Comparison of ENCODE assay signal across 1 cellular context in genomic region chr19:47619763-47620162, GRCh38.
A peak's percentile ranks its signal among the peaks of the same experiment; 100 is the strongest.
TF ChIP-seq lines count a peak whose summit lies in the region.

No MANE protein-coding gene starts in this region.

TF ChIP-seq in H1, 55 proteins besides CTCF, POLR2A, EP300 and RAD21 (continued from another document):
- TF ChIP-seq NANOG (IDR thresholded peaks at IDR 0.05; ENCODE audit: insufficient read depth, low read depth, low read length, poor library complexity, severe bottlenecking) (peak; percentile 41), HDAC6 (IDR thresholded peaks at IDR 0.05; ENCODE audit: low read depth, low read length) (no peak), CBX5 (IDR thresholded peaks at IDR 0.05; ENCODE audit: low read depth, low read length) (no peak), SP2 (IDR thresholded peaks at IDR 0.05; ENCODE audit: low read length) (no peak), BRCA1 (IDR thresholded peaks at IDR 0.05; ENCODE audit: low read depth, low read length) (no peak), FOSL1 (IDR thresholded peaks at IDR 0.05; ENCODE audit: insufficient read depth, low read depth, low read length) (no peak), CREB1 (IDR thresholded peaks at IDR 0.05) (0 out of 2 replicates have a peak, but pooled peaks have one; percentile 38), GTF2F1 (IDR thresholded peaks at IDR 0.05; ENCODE audit: borderline replicate concordance, low read depth, low read length) (no peak), SAP30 (IDR thresholded peaks at IDR 0.05; ENCODE audit: insufficient read depth, insufficient replicate concordance, low read length) (no peak), TAF7 (optimal IDR thresholded peaks at IDR 0.05; ENCODE audit: borderline replicate concordance, low read depth, low read length) (no peak), TEAD4 (IDR thresholded peaks at IDR 0.05; ENCODE audit: low read depth, low read length) (peak; percentile 73), TCF12 (IDR thresholded peaks at IDR 0.05; ENCODE audit: low read depth, low read length) (no peak), GABPA (IDR thresholded peaks at IDR 0.05; ENCODE audit: borderline replicate concordance, insufficient read depth, low read length) (no peak), JUN (IDR thresholded peaks at IDR 0.05; ENCODE audit: low read depth, low read length) (no peak), SP1 (IDR thresholded peaks at IDR 0.05; ENCODE audit: low read depth, low read length) (peak; percentile 51; the same call in 1 of the 2 replicates), ATF3 (IDR thresholded peaks at IDR 0.05; ENCODE audit: insufficient read depth, low read depth, low read length) (no peak), TAF1 (IDR thresholded peaks at IDR 0.05; ENCODE audit: low read depth, low read length) (no peak), NRF1 (IDR thresholded peaks at IDR 0.05; ENCODE audit: low read depth, low read length) (no peak), KDM5A (IDR thresholded peaks at IDR 0.05; ENCODE audit: low read length) (no peak), SIN3A (conservative IDR thresholded peaks at IDR 0.05 in 1 of 2, IDR thresholded peaks at IDR 0.05 in 1 of 2; ENCODE audit: low read depth in 1 of 2, low read length in 2 of 2) (0 out of 4 replicates have a peak, but pooled peaks of 1 of the 2 experiments have one; percentile 20), KDM4A (IDR thresholded peaks at IDR 0.05; ENCODE audit: low read depth, low read length, severe bottlenecking) (no peak), RFX5 (IDR thresholded peaks at IDR 0.05; ENCODE audit: borderline replicate concordance, low read depth, low read length) (no peak), JUND (IDR thresholded peaks at IDR 0.05; ENCODE audit: low read length) (no peak), SRF (IDR thresholded peaks at IDR 0.05; ENCODE audit: low read depth, low read length) (no peak), RXRA (IDR thresholded peaks at IDR 0.05; ENCODE audit: insufficient read depth, low read depth, low read length) (no peak), USF2 (IDR thresholded peaks at IDR 0.05; ENCODE audit: low read length) (no peak), CHD2 (IDR thresholded peaks at IDR 0.05; ENCODE audit: low read length) (no peak), BCL11A (IDR thresholded peaks at IDR 0.05; ENCODE audit: low read depth in 2 of 2, low read length in 2 of 2) (peak in 1 of 2 experiments; percentile 44), EZH2 (IDR thresholded peaks at IDR 0.05; ENCODE audit: low read depth, low read length, severe bottlenecking) (no peak), POLR2AphosphoS5 (IDR thresholded peaks at IDR 0.05; ENCODE audit: low read depth, low read length) (no peak), MAX (IDR thresholded peaks at IDR 0.05) (no peak; the same call in 1 of the 2 replicates), YY1 (IDR thresholded peaks at IDR 0.05; ENCODE audit: low read depth, low read length) (0 out of 2 replicates have a peak, but pooled peaks have one; percentile 37), BACH1 (IDR thresholded peaks at IDR 0.05; ENCODE audit: low read length) (peak; percentile 67; the same call in 1 of the 2 replicates), CEBPB (IDR thresholded peaks at IDR 0.05; ENCODE audit: low read depth, low read length) (no peak), SUZ12 (IDR thresholded peaks at IDR 0.05; ENCODE audit: low read length) (no peak), RNF2 (IDR thresholded peaks at IDR 0.05; ENCODE audit: borderline replicate concordance, low read depth, low read length, missing control alignments, poor library complexity, severe bottlenecking) (no peak), CHD7 (IDR thresholded peaks at IDR 0.05; ENCODE audit: insufficient replicate concordance, low read length) (no peak), TBP (IDR thresholded peaks at IDR 0.05; ENCODE audit: low read depth, low read length) (no peak), MAFK (IDR thresholded peaks at IDR 0.05; ENCODE audit: low read depth, low read length) (peak; percentile 47; the same call in 1 of the 2 replicates), POU5F1 (IDR thresholded peaks at IDR 0.05; ENCODE audit: low read depth, low read length) (peak; percentile 65; the same call in 1 of the 2 replicates), CBX8 (IDR thresholded peaks at IDR 0.05; ENCODE audit: borderline replicate concordance, low read depth, low read length) (no peak), EGR1 (IDR thresholded peaks at IDR 0.05; ENCODE audit: borderline replicate concordance, low read depth, low read length) (no peak), SIRT6 (IDR thresholded peaks at IDR 0.05; ENCODE audit: low read length) (no peak), PHF8 (conservative IDR thresholded peaks at IDR 0.05; ENCODE audit: low read depth, low read length) (no peak), SIX5 (IDR thresholded peaks at IDR 0.05; ENCODE audit: low read depth, low read length) (no peak), RBBP5 (IDR thresholded peaks at IDR 0.05; ENCODE audit: borderline replicate concordance, low read depth, low read length) (no peak), ZNF274 (IDR thresholded peaks at IDR 0.05; ENCODE audit: borderline replicate concordance, extremely low read depth, low read length) (no peak), SP4 (IDR thresholded peaks at IDR 0.05; ENCODE audit: low read length) (no peak), HDAC2 (IDR thresholded peaks at IDR 0.05; ENCODE audit: borderline replicate concordance in 1 of 2, low read depth in 2 of 2, low read length in 2 of 2) (peak in 1 of 2 experiments; percentile 87; a peak in 1 of 4 replicates)
- TF ChIP-seq, protein P1, sequence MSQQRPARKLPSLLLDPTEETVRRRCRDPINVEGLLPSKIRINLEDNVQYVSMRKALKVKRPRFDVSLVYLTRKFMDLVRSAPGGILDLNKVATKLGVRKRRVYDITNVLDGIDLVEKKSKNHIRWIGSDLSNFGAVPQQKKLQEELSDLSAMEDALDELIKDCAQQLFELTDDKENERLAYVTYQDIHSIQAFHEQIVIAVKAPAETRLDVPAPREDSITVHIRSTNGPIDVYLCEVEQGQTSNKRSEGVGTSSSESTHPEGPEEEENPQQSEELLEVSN (IDR thresholded peaks at IDR 0.05), result no peak
- TF ChIP-seq, protein P2, sequence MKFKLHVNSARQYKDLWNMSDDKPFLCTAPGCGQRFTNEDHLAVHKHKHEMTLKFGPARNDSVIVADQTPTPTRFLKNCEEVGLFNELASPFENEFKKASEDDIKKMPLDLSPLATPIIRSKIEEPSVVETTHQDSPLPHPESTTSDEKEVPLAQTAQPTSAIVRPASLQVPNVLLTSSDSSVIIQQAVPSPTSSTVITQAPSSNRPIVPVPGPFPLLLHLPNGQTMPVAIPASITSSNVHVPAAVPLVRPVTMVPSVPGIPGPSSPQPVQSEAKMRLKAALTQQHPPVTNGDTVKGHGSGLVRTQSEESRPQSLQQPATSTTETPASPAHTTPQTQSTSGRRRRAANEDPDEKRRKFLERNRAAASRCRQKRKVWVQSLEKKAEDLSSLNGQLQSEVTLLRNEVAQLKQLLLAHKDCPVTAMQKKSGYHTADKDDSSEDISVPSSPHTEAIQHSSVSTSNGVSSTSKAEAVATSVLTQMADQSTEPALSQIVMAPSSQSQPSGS (IDR thresholded peaks at IDR 0.05; ENCODE audit: low read length), result 0 out of 2 replicates have a peak, but pooled peaks have one; percentile 22
